Comparison of ENCODE assay signal across 1 cellular context in genomic region chr7:45163692-45164052, GRCh38.
TF ChIP-seq lines count a peak whose summit lies in the region.

No MANE protein-coding gene starts in this region.

TF ChIP-seq in HepG2, 621 proteins besides CTCF, POLR2A, EP300 and RAD21:
- no peak for TF ChIP-seq SMYD3 (CRISPR knock-in tag; IDR thresholded peaks at IDR 0.05)
- TF ChIP-seq ZNF768 (CRISPR knock-in tag; IDR thresholded peaks at IDR 0.05): 0 out of 2 replicates have a peak, but pooled peaks have one; percentile 21
- TF ChIP-seq MBNL3 (CRISPR knock-in tag; conservative IDR thresholded peaks at IDR 0.05): no peak
TF ChIP-seq in HepG2: peak in this region for 1.
